11 cellular contexts compared by ENCODE assay signal in genomic region chr11:3942160-3942955, GRCh38.
DNase-seq lines count a peak whose midpoint lies in the region; ATAC-seq and TF ChIP-seq lines count a peak whose summit lies in the region.
"Had no signal": no experiment of that assay in that cellular context is flagged by ENCODE, and none has a peak within 500 bp of the region (broad histone marks: within the 10 kb centered on the region; RNA-seq: fewer than 3 reads in every experiment).

No MANE protein-coding gene starts in this region.

- H3K27ac ChIP-seq in CD4-positive, alpha-beta T cell (ENCODE audit: low read depth, low read length): peak overlapping the region; percentile 51

- no peaks in the 10 kb centered on the region for H3K9me3 ChIP-seq in CD4-positive, alpha-beta T cell (ENCODE audit: control insufficient read depth, low read length)

- H3K27me3 ChIP-seq in CD4-positive, alpha-beta T cell (ENCODE audit: control insufficient read depth, insufficient read depth, low read length): no peaks in the 10 kb centered on the region

- H3K36me3 Mint-ChIP-seq in CD4-positive, alpha-beta T cell (ENCODE audit: low read depth): peaks cover 20% of the 10 kb centered on the region
- H3K36me3 Mint-ChIP-seq in activated B cell treated with CpG ODN at 0.5 μM for 24 hours (ENCODE audit: low read depth): peaks cover 6% of the 10 kb centered on the region
- peaks cover 0 to 3% of the 10 kb centered on the region in 2 donors for H3K36me3 Mint-ChIP-seq in naive B cell

- no peaks in the 10 kb centered on the region for H3K9me3 Mint-ChIP-seq in CD4-positive, alpha-beta T cell
- H3K9me3 Mint-ChIP-seq in activated B cell treated with CpG ODN at 0.5 μM for 24 hours (no peaks in the 10 kb centered on the region), naive B cell (peaks cover 0 to 3% (median 0%) of the 10 kb centered on the region in 7 donors)

- ATAC-seq in CD4-positive, alpha-beta T cell (ENCODE audit: poor library complexity): peak; percentile 55
- peak; percentile 40 for ATAC-seq in GM21390 (IDR thresholded peaks at IDR 0.05; ENCODE audit: unreplicated experiment)
- ATAC-seq in activated B cell treated with CpG ODN at 0.5 μM for 24 hours (ENCODE audit: low read depth): no peak
- ATAC-seq in naive B cell (ENCODE audit: low read depth in 2 of 2): peak; percentile 48 to 60

- peaks cover 85% of the 10 kb centered on the region for H3K4me1 Mint-ChIP-seq in CD4-positive, alpha-beta T cell (ENCODE audit: low read depth)
- H3K4me1 Mint-ChIP-seq in activated B cell treated with CpG ODN at 0.5 μM for 24 hours: peaks cover 79% of the 10 kb centered on the region
- peaks cover 71 to 86% (median 82%) of the 10 kb centered on the region in 3 donors for H3K4me1 Mint-ChIP-seq in naive B cell

- peak in 4 of 10 experiments; percentile 6 to 23 (median 10) for DNase-seq in CD4-positive, alpha-beta T cell
- DNase-seq in activated B cell treated with CpG ODN at 0.5 μM for 24 hours (no peak), naive B cell (no peak), T-helper 9 cell (no peak), NCI-H128 (lab: John Stamatoyannopoulos, UW; ENCODE audit: unreplicated experiment) (no peak), C1 segment of cervical spinal cord (lab: John Stamatoyannopoulos, UW) (no peak), AG08396 (ENCODE audit: low spot score) (no peak)
- DNase-seq: head of caudate nucleus, NCI-H524, T1000 had no signal

- H3K27ac Mint-ChIP-seq in CD4-positive, alpha-beta T cell: peak overlapping the region; percentile 85
- peak overlapping the region; percentile 54 for H3K27ac Mint-ChIP-seq in activated B cell treated with CpG ODN at 0.5 μM for 24 hours
- peak overlapping the region; percentile 10 to 91 (median 73) for H3K27ac Mint-ChIP-seq in naive B cell

- intact Hi-C loops in CD4-positive, alpha-beta T cell (cut with DNase I, micrococcal nuclease): loop anchor here (1.0 to 5.0 kb wide), 2 partner anchors 130 kb away; no protein-coding TSS in a partner anchor
- intact Hi-C loops in activated B cell treated with CpG ODN at 0.5 μM for 24 hours (cut with micrococcal nuclease): loop anchor here (2.0 to 5.0 kb wide), 2 partner anchors 14 to 35 kb away; no protein-coding TSS in a partner anchor

- peak overlapping the region; percentile 26 for H3K4me3 Mint-ChIP-seq in CD4-positive, alpha-beta T cell
- H3K4me3 Mint-ChIP-seq in activated B cell treated with CpG ODN at 0.5 μM for 24 hours: no peak overlapping the region
- peak overlapping the region in 3 of 8 donors; percentile 4 to 30 (median 27) for H3K4me3 Mint-ChIP-seq in naive B cell

- no peaks in the 10 kb centered on the region for H3K27me3 Mint-ChIP-seq in CD4-positive, alpha-beta T cell
- H3K27me3 Mint-ChIP-seq in activated B cell treated with CpG ODN at 0.5 μM for 24 hours (no peaks in the 10 kb centered on the region), naive B cell (no peaks in the 10 kb centered on the region)

- CTCF ChIA-PET in CD4-positive, alpha-beta T cell (lab: Charles Lee): interaction anchor here (0.8 to 3.7 kb wide), 10 partner anchors 11 to 130 kb away, joined by 3 to 14 read pairs (median 4); partner anchors contain the start of gene STIM1
- CTCF ChIA-PET in activated B cell treated with CpG ODN at 0.5 μM for 24 hours (lab: Charles Lee): interaction anchor here (0.6 to 2.3 kb wide), 4 partner anchors 88 to 193 kb away, joined by 3 to 9 read pairs (median 4); partner anchors contain the start of gene STIM1

- peak; percentile 33 for TF ChIP-seq CTCF in CD4-positive, alpha-beta T cell (IDR thresholded peaks at IDR 0.05)
- TF ChIP-seq CTCF in activated B cell treated with CpG ODN at 0.5 μM for 24 hours (IDR thresholded peaks at IDR 0.05): no peak

- POLR2A ChIA-PET in CD4-positive, alpha-beta T cell (lab: Charles Lee): interaction anchor here (0.6 to 5.6 kb wide), 27 partner anchors 9 to 153 kb away, joined by 3 to 56 read pairs (median 4); partner anchors contain the start of genes RHOG and STIM1
- POLR2A ChIA-PET in activated B cell treated with CpG ODN at 0.5 μM for 24 hours (lab: Charles Lee): interaction anchor here (0.5 to 1.6 kb wide), 3 partner anchors 14 to 88 kb away, joined by 3 to 4 read pairs (median 4); no protein-coding TSS in a partner anchor
